ENCODE assay signal across 1 cellular context in genomic region chr2:170344663-170345099, GRCh38.
TF ChIP-seq lines count a peak whose summit lies in the region.

No MANE protein-coding gene starts in this region.

TF ChIP-seq in K562, 482 proteins besides CTCF, POLR2A, EP300 and RAD21 (continued from another document and continues in another):
- TF ChIP-seq, protein P1, sequence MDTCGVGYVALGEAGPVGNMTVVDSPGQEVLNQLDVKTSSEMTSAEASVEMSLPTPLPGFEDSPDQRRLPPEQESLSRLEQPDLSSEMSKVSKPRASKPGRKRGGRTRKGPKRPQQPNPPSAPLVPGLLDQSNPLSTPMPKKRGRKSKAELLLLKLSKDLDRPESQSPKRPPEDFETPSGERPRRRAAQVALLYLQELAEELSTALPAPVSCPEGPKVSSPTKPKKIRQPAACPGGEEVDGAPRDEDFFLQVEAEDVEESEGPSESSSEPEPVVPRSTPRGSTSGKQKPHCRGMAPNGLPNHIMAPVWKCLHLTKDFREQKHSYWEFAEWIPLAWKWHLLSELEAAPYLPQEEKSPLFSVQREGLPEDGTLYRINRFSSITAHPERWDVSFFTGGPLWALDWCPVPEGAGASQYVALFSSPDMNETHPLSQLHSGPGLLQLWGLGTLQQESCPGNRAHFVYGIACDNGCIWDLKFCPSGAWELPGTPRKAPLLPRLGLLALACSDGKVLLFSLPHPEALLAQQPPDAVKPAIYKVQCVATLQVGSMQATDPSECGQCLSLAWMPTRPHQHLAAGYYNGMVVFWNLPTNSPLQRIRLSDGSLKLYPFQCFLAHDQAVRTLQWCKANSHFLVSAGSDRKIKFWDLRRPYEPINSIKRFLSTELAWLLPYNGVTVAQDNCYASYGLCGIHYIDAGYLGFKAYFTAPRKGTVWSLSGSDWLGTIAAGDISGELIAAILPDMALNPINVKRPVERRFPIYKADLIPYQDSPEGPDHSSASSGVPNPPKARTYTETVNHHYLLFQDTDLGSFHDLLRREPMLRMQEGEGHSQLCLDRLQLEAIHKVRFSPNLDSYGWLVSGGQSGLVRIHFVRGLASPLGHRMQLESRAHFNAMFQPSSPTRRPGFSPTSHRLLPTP (IDR thresholded peaks at IDR 0.05; ENCODE audit: borderline replicate concordance, extremely low read depth, insufficient read length): no peak
- TF ChIP-seq ZNF174 (CRISPR knock-in tag; IDR thresholded peaks at IDR 0.05) (no peak), PHB2 (IDR thresholded peaks at IDR 0.05; ENCODE audit: low read depth) (no peak), ZNF668 (CRISPR knock-in tag; IDR thresholded peaks at IDR 0.05) (no peak), ZNF830 (CRISPR knock-in tag; IDR thresholded peaks at IDR 0.05) (no peak), NFIX (CRISPR knock-in tag; IDR thresholded peaks at IDR 0.05; ENCODE audit: low read depth) (no peak), NCOA2 (IDR thresholded peaks at IDR 0.05; ENCODE audit: partially characterized antibody in 2 of 2) (no peak), MGA (IDR thresholded peaks at IDR 0.05) (no peak), ZNF347 (CRISPR knock-in tag; IDR thresholded peaks at IDR 0.05; ENCODE audit: low read depth) (no peak), CAMTA2 (CRISPR knock-in tag; conservative IDR thresholded peaks at IDR 0.05) (no peak), ZNF23 (CRISPR knock-in tag; IDR thresholded peaks at IDR 0.05) (no peak), PRMT5 (CRISPR knock-in tag; IDR thresholded peaks at IDR 0.05) (no peak), KAT7 (CRISPR knock-in tag; IDR thresholded peaks at IDR 0.05; ENCODE audit: borderline replicate concordance) (no peak), MAFG (tag; conservative IDR thresholded peaks at IDR 0.05) (peak; percentile 57), ARID3B (CRISPR knock-in tag; IDR thresholded peaks at IDR 0.05; ENCODE audit: borderline replicate concordance) (no peak), ZFX (CRISPR knock-in tag; IDR thresholded peaks at IDR 0.05) (no peak), ZNF445 (CRISPR knock-in tag; IDR thresholded peaks at IDR 0.05; ENCODE audit: low read depth) (no peak), JUN (IDR thresholded peaks at IDR 0.05; ENCODE audit: borderline replicate concordance, low read depth, low read length) (no peak), JUN (CRISPR knock-in tag; IDR thresholded peaks at IDR 0.05; ENCODE audit: borderline replicate concordance) (no peak), MBD2 (IDR thresholded peaks at IDR 0.05; ENCODE audit: borderline replicate concordance, low read depth) (no peak), SIN3B (IDR thresholded peaks at IDR 0.05; ENCODE audit: low read depth) (no peak), CCNT2 (IDR thresholded peaks at IDR 0.05; ENCODE audit: borderline replicate concordance, extremely low read depth, insufficient read length, low read depth, low read length) (no peak), FOXA1 (IDR thresholded peaks at IDR 0.05; ENCODE audit: borderline replicate concordance) (no peak), POLR2AphosphoS5 (IDR thresholded peaks at IDR 0.05; ENCODE audit: control insufficient read depth, insufficient read depth, low read depth, low read length) (no peak)
- TF ChIP-seq, protein P2, sequence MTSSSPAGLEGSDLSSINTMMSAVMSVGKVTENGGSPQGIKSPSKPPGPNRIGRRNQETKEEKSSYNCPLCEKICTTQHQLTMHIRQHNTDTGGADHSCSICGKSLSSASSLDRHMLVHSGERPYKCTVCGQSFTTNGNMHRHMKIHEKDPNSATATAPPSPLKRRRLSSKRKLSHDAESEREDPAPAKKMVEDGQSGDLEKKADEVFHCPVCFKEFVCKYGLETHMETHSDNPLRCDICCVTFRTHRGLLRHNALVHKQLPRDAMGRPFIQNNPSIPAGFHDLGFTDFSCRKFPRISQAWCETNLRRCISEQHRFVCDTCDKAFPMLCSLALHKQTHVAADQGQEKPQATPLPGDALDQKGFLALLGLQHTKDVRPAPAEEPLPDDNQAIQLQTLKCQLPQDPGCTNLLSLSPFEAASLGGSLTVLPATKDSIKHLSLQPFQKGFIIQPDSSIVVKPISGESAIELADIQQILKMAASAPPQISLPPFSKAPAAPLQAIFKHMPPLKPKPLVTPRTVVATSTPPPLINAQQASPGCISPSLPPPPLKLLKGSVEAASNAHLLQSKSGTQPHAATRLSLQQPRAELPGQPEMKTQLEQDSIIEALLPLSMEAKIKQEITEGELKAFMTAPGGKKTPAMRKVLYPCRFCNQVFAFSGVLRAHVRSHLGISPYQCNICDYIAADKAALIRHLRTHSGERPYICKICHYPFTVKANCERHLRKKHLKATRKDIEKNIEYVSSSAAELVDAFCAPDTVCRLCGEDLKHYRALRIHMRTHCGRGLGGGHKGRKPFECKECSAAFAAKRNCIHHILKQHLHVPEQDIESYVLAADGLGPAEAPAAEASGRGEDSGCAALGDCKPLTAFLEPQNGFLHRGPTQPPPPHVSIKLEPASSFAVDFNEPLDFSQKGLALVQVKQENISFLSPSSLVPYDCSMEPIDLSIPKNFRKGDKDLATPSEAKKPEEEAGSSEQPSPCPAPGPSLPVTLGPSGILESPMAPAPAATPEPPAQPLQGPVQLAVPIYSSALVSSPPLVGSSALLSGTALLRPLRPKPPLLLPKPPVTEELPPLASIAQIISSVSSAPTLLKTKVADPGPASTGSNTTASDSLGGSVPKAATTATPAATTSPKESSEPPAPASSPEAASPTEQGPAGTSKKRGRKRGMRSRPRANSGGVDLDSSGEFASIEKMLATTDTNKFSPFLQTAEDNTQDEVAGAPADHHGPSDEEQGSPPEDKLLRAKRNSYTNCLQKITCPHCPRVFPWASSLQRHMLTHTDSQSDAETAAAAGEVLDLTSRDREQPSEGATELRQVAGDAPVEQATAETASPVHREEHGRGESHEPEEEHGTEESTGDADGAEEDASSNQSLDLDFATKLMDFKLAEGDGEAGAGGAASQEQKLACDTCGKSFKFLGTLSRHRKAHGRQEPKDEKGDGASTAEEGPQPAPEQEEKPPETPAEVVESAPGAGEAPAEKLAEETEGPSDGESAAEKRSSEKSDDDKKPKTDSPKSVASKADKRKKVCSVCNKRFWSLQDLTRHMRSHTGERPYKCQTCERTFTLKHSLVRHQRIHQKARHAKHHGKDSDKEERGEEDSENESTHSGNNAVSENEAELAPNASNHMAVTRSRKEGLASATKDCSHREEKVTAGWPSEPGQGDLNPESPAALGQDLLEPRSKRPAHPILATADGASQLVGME (CRISPR knock-in tag; IDR thresholded peaks at IDR 0.05): no peak
- TF ChIP-seq, protein P3, sequence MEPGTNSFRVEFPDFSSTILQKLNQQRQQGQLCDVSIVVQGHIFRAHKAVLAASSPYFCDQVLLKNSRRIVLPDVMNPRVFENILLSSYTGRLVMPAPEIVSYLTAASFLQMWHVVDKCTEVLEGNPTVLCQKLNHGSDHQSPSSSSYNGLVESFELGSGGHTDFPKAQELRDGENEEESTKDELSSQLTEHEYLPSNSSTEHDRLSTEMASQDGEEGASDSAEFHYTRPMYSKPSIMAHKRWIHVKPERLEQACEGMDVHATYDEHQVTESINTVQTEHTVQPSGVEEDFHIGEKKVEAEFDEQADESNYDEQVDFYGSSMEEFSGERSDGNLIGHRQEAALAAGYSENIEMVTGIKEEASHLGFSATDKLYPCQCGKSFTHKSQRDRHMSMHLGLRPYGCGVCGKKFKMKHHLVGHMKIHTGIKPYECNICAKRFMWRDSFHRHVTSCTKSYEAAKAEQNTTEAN (CRISPR knock-in tag; IDR thresholded peaks at IDR 0.05): no peak
- TF ChIP-seq, protein P4, sequence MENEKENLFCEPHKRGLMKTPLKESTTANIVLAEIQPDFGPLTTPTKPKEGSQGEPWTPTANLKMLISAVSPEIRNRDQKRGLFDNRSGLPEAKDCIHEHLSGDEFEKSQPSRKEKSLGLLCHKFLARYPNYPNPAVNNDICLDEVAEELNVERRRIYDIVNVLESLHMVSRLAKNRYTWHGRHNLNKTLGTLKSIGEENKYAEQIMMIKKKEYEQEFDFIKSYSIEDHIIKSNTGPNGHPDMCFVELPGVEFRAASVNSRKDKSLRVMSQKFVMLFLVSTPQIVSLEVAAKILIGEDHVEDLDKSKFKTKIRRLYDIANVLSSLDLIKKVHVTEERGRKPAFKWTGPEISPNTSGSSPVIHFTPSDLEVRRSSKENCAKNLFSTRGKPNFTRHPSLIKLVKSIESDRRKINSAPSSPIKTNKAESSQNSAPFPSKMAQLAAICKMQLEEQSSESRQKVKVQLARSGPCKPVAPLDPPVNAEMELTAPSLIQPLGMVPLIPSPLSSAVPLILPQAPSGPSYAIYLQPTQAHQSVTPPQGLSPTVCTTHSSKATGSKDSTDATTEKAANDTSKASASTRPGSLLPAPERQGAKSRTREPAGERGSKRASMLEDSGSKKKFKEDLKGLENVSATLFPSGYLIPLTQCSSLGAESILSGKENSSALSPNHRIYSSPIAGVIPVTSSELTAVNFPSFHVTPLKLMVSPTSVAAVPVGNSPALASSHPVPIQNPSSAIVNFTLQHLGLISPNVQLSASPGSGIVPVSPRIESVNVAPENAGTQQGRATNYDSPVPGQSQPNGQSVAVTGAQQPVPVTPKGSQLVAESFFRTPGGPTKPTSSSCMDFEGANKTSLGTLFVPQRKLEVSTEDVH (IDR thresholded peaks at IDR 0.05; ENCODE audit: low read depth, partially characterized antibody): no peak
- TF ChIP-seq, protein P5, sequence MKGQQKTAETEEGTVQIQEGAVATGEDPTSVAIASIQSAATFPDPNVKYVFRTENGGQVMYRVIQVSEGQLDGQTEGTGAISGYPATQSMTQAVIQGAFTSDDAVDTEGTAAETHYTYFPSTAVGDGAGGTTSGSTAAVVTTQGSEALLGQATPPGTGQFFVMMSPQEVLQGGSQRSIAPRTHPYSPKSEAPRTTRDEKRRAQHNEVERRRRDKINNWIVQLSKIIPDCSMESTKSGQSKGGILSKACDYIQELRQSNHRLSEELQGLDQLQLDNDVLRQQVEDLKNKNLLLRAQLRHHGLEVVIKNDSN (CRISPR knock-in tag; IDR thresholded peaks at IDR 0.05): no peak
